8 cellular contexts compared by ENCODE assay signal in genomic region chr12:4027412-4027811, GRCh38.
DNase-seq lines count a peak whose midpoint lies in the region; ATAC-seq and FAIRE-seq lines count a peak whose summit lies in the region.

No MANE protein-coding gene starts in this region.

- peak; percentile 25 for ATAC-seq in left colon

- FAIRE-seq in HTR-8/SVneo (lab: Jason Lieb, UNC) = peak; percentile 87

- DNase-seq in HTR-8/SVneo (ENCODE audit: insufficient read length, low spot score) (no peak), left colon (peak in 1 of 2 donors; percentile 31), NCI-H524 (lab: John Stamatoyannopoulos, UW) (no peak), cardiac septum (ENCODE audit: low spot score) (no peak), HUDEP-2 (lab: John Stamatoyannopoulos, UW; ENCODE audit: unreplicated experiment in 76 of 76) (no peak), hepatic stellate cell (ENCODE audit: low spot score) (no peak)
- DNase-seq in activated CD8-positive, alpha-beta memory T cell treated with anti-CD3 and anti-CD28 coated beads, Interleukin-2, amount 50 U/mL, for 48 hours = peak; percentile 68
- DNase-seq in stimulated activated CD8-positive, alpha-beta memory T cell treated with anti-CD3 and anti-CD28 coated beads, Interleukin-12 subunit alpha, Interleukin-12 subunit beta, amount 100 ng/mL, for 4 hours (ENCODE audit: low read depth) = peak; percentile 61

- intact Hi-C loops in left colon (cut with DNase I, micrococcal nuclease) = no loop called here
- intact Hi-C loops in cardiac septum (cut with DNase I) = no loop called here

Comparison
In these comparisons a context has a peak if more than half of its experiments do, and no peak if none do; other contexts are left out.
1. DNase-seq: peak in activated CD8-positive, alpha-beta memory T cell treated with anti-CD3 and anti-CD28 coated beads, Interleukin-2, amount 50 U/mL, for 48 hours (single experiment) and stimulated activated CD8-positive, alpha-beta memory T cell treated with anti-CD3 and anti-CD28 coated beads, Interleukin-12 subunit alpha, Interleukin-12 subunit beta, amount 100 ng/mL, for 4 hours (single experiment); none in HTR-8/SVneo (single experiment), NCI-H524 (0 of 2), cardiac septum (single experiment), HUDEP-2 (0 of 76) and hepatic stellate cell (single experiment).